2 cellular contexts compared by ENCODE assay signal in the genomic region with DNA sequence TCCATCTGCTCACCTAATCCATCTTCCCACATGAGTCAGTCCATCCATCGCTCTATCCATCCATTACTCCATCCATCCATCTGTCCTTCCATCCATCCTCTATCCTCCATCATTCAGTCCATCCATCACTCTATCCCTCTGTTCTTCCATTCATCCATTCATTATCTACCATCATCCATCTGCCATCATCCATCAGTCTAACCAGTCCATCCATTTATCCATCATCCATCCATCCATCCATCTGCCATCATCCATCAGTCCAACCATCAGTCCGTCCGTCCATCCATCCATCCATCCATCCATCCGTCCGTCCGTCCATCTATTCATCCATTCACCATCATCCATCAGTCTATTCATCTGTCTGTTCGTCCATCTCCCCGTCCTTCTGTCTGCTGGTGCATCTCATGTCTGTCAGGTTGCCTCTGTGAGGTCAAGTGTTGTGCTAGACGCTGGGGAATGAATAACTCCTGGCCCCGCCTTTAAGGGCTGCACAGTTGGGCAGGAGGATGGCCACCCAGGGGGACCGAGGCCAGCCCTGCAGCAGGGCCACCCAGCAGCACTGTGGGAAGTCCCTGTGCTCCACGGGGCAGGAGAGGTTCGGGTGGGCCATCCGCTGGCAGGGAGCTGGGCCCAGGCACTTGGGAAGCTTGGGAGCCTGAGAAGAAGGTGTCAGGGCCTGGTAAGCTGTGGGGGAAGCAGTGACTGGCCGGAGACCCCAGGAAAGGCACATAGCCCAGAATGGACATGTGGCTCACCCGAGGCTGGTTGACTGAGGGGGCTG.
TF ChIP-seq lines count a peak whose summit lies in the region.

No MANE protein-coding gene starts in this region.

TF ChIP-seq in HEK293, 187 proteins besides CTCF, POLR2A, EP300 and RAD21 (continues in another document):
- TF ChIP-seq, protein P1, sequence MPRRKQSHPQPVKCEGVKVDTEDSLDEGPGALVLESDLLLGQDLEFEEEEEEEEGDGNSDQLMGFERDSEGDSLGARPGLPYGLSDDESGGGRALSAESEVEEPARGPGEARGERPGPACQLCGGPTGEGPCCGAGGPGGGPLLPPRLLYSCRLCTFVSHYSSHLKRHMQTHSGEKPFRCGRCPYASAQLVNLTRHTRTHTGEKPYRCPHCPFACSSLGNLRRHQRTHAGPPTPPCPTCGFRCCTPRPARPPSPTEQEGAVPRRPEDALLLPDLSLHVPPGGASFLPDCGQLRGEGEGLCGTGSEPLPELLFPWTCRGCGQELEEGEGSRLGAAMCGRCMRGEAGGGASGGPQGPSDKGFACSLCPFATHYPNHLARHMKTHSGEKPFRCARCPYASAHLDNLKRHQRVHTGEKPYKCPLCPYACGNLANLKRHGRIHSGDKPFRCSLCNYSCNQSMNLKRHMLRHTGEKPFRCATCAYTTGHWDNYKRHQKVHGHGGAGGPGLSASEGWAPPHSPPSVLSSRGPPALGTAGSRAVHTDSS (tag by site-specific recombination; IDR thresholded peaks at IDR 0.05) = no peak
- TF ChIP-seq TCF7L2 (IDR thresholded peaks at IDR 0.05; ENCODE audit: borderline replicate concordance, low read depth, low read length) = no peak
- no peak for TF ChIP-seq ZNF629 (tag by site-specific recombination; IDR thresholded peaks at IDR 0.05)
- TF ChIP-seq HOXC10 (CRISPR knock-in tag; IDR thresholded peaks at IDR 0.05) = no peak
- no peak for TF ChIP-seq ZBTB1 (tag by site-specific recombination; IDR thresholded peaks at IDR 0.05)
- TF ChIP-seq, protein P2, sequence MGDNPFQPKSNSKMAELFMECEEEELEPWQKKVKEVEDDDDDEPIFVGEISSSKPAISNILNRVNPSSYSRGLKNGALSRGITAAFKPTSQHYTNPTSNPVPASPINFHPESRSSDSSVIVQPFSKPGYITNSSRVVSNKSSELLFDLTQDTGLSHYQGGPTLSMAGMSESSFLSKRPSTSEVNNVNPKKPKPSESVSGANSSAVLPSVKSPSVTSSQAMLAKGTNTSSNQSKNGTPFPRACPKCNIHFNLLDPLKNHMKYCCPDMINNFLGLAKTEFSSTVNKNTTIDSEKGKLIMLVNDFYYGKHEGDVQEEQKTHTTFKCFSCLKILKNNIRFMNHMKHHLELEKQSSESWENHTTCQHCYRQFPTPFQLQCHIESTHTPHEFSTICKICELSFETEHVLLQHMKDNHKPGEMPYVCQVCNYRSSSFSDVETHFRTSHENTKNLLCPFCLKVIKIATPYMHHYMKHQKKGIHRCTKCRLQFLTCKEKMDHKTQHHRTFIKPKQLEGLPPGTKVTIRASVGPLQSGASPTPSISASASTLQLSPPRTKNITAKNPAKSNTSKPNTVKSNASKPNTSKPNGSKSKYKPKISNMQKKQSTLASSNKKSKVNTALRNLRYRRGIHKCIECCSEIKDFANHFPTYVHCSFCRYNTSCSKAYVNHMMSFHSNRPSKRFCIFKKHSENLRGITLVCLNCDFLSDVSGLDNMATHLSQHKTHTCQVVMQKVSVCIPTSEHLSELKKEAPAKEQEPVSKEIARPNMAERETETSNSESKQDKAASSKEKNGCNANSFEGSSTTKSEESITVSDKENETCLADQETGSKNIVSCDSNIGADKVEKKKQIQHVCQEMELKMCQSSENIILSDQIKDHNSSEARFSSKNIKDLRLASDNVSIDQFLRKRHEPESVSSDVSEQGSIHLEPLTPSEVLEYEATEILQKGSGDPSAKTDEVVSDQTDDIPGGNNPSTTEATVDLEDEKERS (tag by site-specific recombination; IDR thresholded peaks at IDR 0.05) = no peak
- TF ChIP-seq ZSCAN30 (tag by site-specific recombination; IDR thresholded peaks at IDR 0.05) = no peak
- no peak for TF ChIP-seq ZNF621 (tag by site-specific recombination; IDR thresholded peaks at IDR 0.05)
- TF ChIP-seq ZNF211 (tag by site-specific recombination; IDR thresholded peaks at IDR 0.05; ENCODE audit: low read depth) = no peak
- TF ChIP-seq ZBTB17 (tag by site-specific recombination; IDR thresholded peaks at IDR 0.05) = peak; percentile 96
- no peak for TF ChIP-seq ZNF184 (tag by site-specific recombination; IDR thresholded peaks at IDR 0.05)
- no peak for TF ChIP-seq ZNF350 (tag by site-specific recombination; IDR thresholded peaks at IDR 0.05)
- no peak for TF ChIP-seq GLI2 (tag by site-specific recombination; IDR thresholded peaks at IDR 0.05; ENCODE audit: borderline replicate concordance, low read depth)
- TF ChIP-seq ZNF423 (tag by site-specific recombination; IDR thresholded peaks at IDR 0.05) = no peak
- peak; percentile 92 for TF ChIP-seq ZNF366 (tag by site-specific recombination; conservative IDR thresholded peaks at IDR 0.05)
- no peak for TF ChIP-seq RBAK (tag by site-specific recombination; IDR thresholded peaks at IDR 0.05)
- no peak for TF ChIP-seq ZFP69B (tag by site-specific recombination; IDR thresholded peaks at IDR 0.05)
- TF ChIP-seq SCRT1 (tag by site-specific recombination; IDR thresholded peaks at IDR 0.05; ENCODE audit: borderline replicate concordance) = no peak
- TF ChIP-seq, protein P3, sequence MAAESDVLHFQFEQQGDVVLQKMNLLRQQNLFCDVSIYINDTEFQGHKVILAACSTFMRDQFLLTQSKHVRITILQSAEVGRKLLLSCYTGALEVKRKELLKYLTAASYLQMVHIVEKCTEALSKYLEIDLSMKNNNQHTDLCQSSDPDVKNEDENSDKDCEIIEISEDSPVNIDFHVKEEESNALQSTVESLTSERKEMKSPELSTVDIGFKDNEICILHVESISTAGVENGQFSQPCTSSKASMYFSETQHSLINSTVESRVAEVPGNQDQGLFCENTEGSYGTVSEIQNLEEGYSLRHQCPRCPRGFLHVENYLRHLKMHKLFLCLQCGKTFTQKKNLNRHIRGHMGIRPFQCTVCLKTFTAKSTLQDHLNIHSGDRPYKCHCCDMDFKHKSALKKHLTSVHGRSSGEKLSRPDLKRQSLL (tag by site-specific recombination; IDR thresholded peaks at IDR 0.05) = no peak
- no peak for TF ChIP-seq ZNF155 (tag by site-specific recombination; IDR thresholded peaks at IDR 0.05)
- TF ChIP-seq, protein P4, sequence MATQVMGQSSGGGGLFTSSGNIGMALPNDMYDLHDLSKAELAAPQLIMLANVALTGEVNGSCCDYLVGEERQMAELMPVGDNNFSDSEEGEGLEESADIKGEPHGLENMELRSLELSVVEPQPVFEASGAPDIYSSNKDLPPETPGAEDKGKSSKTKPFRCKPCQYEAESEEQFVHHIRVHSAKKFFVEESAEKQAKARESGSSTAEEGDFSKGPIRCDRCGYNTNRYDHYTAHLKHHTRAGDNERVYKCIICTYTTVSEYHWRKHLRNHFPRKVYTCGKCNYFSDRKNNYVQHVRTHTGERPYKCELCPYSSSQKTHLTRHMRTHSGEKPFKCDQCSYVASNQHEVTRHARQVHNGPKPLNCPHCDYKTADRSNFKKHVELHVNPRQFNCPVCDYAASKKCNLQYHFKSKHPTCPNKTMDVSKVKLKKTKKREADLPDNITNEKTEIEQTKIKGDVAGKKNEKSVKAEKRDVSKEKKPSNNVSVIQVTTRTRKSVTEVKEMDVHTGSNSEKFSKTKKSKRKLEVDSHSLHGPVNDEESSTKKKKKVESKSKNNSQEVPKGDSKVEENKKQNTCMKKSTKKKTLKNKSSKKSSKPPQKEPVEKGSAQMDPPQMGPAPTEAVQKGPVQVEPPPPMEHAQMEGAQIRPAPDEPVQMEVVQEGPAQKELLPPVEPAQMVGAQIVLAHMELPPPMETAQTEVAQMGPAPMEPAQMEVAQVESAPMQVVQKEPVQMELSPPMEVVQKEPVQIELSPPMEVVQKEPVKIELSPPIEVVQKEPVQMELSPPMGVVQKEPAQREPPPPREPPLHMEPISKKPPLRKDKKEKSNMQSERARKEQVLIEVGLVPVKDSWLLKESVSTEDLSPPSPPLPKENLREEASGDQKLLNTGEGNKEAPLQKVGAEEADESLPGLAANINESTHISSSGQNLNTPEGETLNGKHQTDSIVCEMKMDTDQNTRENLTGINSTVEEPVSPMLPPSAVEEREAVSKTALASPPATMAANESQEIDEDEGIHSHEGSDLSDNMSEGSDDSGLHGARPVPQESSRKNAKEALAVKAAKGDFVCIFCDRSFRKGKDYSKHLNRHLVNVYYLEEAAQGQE (tag by site-specific recombination; IDR thresholded peaks at IDR 0.05) = no peak

TF ChIP-seq in H1, 55 proteins besides CTCF, POLR2A, EP300 and RAD21:
- TF ChIP-seq SRF (IDR thresholded peaks at IDR 0.05; ENCODE audit: low read depth, low read length) (no peak), POLR2AphosphoS5 (IDR thresholded peaks at IDR 0.05; ENCODE audit: low read depth, low read length) (no peak), POU5F1 (IDR thresholded peaks at IDR 0.05; ENCODE audit: low read depth, low read length) (no peak), GTF2F1 (IDR thresholded peaks at IDR 0.05; ENCODE audit: borderline replicate concordance, low read depth, low read length) (no peak), TCF12 (IDR thresholded peaks at IDR 0.05; ENCODE audit: low read depth, low read length) (no peak), KDM5A (IDR thresholded peaks at IDR 0.05; ENCODE audit: low read length) (no peak), BACH1 (IDR thresholded peaks at IDR 0.05; ENCODE audit: low read length) (no peak), TAF1 (IDR thresholded peaks at IDR 0.05; ENCODE audit: low read depth, low read length) (no peak)
- TF ChIP-seq, protein P5, sequence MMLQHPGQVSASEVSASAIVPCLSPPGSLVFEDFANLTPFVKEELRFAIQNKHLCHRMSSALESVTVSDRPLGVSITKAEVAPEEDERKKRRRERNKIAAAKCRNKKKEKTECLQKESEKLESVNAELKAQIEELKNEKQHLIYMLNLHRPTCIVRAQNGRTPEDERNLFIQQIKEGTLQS (IDR thresholded peaks at IDR 0.05; ENCODE audit: insufficient read depth, low read depth, low read length) = no peak
- TF ChIP-seq, protein P6, sequence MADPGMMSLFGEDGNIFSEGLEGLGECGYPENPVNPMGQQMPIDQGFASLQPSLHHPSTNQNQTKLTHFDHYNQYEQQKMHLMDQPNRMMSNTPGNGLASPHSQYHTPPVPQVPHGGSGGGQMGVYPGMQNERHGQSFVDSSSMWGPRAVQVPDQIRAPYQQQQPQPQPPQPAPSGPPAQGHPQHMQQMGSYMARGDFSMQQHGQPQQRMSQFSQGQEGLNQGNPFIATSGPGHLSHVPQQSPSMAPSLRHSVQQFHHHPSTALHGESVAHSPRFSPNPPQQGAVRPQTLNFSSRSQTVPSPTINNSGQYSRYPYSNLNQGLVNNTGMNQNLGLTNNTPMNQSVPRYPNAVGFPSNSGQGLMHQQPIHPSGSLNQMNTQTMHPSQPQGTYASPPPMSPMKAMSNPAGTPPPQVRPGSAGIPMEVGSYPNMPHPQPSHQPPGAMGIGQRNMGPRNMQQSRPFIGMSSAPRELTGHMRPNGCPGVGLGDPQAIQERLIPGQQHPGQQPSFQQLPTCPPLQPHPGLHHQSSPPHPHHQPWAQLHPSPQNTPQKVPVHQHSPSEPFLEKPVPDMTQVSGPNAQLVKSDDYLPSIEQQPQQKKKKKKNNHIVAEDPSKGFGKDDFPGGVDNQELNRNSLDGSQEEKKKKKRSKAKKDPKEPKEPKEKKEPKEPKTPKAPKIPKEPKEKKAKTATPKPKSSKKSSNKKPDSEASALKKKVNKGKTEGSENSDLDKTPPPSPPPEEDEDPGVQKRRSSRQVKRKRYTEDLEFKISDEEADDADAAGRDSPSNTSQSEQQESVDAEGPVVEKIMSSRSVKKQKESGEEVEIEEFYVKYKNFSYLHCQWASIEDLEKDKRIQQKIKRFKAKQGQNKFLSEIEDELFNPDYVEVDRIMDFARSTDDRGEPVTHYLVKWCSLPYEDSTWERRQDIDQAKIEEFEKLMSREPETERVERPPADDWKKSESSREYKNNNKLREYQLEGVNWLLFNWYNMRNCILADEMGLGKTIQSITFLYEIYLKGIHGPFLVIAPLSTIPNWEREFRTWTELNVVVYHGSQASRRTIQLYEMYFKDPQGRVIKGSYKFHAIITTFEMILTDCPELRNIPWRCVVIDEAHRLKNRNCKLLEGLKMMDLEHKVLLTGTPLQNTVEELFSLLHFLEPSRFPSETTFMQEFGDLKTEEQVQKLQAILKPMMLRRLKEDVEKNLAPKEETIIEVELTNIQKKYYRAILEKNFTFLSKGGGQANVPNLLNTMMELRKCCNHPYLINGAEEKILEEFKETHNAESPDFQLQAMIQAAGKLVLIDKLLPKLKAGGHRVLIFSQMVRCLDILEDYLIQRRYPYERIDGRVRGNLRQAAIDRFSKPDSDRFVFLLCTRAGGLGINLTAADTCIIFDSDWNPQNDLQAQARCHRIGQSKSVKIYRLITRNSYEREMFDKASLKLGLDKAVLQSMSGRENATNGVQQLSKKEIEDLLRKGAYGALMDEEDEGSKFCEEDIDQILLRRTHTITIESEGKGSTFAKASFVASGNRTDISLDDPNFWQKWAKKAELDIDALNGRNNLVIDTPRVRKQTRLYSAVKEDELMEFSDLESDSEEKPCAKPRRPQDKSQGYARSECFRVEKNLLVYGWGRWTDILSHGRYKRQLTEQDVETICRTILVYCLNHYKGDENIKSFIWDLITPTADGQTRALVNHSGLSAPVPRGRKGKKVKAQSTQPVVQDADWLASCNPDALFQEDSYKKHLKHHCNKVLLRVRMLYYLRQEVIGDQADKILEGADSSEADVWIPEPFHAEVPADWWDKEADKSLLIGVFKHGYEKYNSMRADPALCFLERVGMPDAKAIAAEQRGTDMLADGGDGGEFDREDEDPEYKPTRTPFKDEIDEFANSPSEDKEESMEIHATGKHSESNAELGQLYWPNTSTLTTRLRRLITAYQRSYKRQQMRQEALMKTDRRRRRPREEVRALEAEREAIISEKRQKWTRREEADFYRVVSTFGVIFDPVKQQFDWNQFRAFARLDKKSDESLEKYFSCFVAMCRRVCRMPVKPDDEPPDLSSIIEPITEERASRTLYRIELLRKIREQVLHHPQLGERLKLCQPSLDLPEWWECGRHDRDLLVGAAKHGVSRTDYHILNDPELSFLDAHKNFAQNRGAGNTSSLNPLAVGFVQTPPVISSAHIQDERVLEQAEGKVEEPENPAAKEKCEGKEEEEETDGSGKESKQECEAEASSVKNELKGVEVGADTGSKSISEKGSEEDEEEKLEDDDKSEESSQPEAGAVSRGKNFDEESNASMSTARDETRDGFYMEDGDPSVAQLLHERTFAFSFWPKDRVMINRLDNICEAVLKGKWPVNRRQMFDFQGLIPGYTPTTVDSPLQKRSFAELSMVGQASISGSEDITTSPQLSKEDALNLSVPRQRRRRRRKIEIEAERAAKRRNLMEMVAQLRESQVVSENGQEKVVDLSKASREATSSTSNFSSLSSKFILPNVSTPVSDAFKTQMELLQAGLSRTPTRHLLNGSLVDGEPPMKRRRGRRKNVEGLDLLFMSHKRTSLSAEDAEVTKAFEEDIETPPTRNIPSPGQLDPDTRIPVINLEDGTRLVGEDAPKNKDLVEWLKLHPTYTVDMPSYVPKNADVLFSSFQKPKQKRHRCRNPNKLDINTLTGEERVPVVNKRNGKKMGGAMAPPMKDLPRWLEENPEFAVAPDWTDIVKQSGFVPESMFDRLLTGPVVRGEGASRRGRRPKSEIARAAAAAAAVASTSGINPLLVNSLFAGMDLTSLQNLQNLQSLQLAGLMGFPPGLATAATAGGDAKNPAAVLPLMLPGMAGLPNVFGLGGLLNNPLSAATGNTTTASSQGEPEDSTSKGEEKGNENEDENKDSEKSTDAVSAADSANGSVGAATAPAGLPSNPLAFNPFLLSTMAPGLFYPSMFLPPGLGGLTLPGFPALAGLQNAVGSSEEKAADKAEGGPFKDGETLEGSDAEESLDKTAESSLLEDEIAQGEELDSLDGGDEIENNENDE (IDR thresholded peaks at IDR 0.05; ENCODE audit: insufficient replicate concordance, low read length) = no peak
